Comparison of ENCODE assay signal across 9 cellular contexts in genomic region chr19:55809381-55810058, GRCh38. TPM values are rescaled to one million over a fixed set of nuclear protein-coding genes. Genes with fewer than 3 reads are reported as not detected.
A peak's percentile ranks its signal among the peaks of the same experiment; 100 is the strongest.
DNase-seq lines count a peak whose midpoint lies in the region; ATAC-seq, FAIRE-seq and TF ChIP-seq lines count a peak whose summit lies in the region.
"Had no signal": no experiment of that assay in that cellular context is flagged by ENCODE, and none has a peak within 500 bp of the region (broad histone marks: within the 10 kb centered on the region; RNA-seq: fewer than 3 reads in every experiment).

No MANE protein-coding gene starts in this region.

- no peaks in the 10 kb centered on the region for H3K36me3 Mint-ChIP-seq in endodermal cell (ENCODE audit: low read depth)

- H3K79me2 ChIP-seq in neural cell (replicated peaks; ENCODE audit: insufficient read depth, low read length), result no peaks in the 10 kb centered on the region

- peak; percentile 65 for FAIRE-seq in GM12891 (lab: Jason Lieb, UNC)

- H3K27ac ChIP-seq in endodermal cell (ENCODE audit: low read depth, low read length), result no peak overlapping the region
- no peak overlapping the region for H3K27ac ChIP-seq in neural cell (ENCODE audit: low read length)

- no peaks in the 10 kb centered on the region for H3K4me1 ChIP-seq in endodermal cell (ENCODE audit: control insufficient read depth, insufficient read depth, low read length)

- no peak for TF ChIP-seq POLR2A in GM12891 (IDR thresholded peaks at IDR 0.05; ENCODE audit: low read depth, low read length)

- H3F3A ChIP-seq in neural cell (ENCODE audit: insufficient read depth, low read length, poor library complexity, severe bottlenecking), result no peaks in the 10 kb centered on the region

- H3K9me3 ChIP-seq in endodermal cell (ENCODE audit: control insufficient read depth, low read length) (peaks cover 80% of the 10 kb centered on the region), neural cell (ENCODE audit: low read length) (peaks cover 9% of the 10 kb centered on the region)

- DNase-seq in AG10803 (ENCODE audit: low read depth) (peak; percentile 30), GM12891 (ENCODE audit: insufficient read length, low spot score) (peak; percentile 29), NCI-H1436 (lab: John Stamatoyannopoulos, UW) (peak; percentile 83), SK-N-DZ (ENCODE audit: low spot score) (peak; percentile 67), endodermal cell (peak; percentile 69)

- H3K27me3 ChIP-seq in endodermal cell (ENCODE audit: control insufficient read depth, insufficient read depth, low read length, poor library complexity, severe bottlenecking), result no peaks in the 10 kb centered on the region
- no peaks in the 10 kb centered on the region for H3K27me3 ChIP-seq in neural cell (ENCODE audit: insufficient read depth, low read depth, low read length)

- no peaks in the 10 kb centered on the region for H3K27me3 Mint-ChIP-seq in endodermal cell (ENCODE audit: insufficient read depth)

- no peaks in the 10 kb centered on the region for H4K20me1 ChIP-seq in neural cell (ENCODE audit: insufficient read depth)

- H3K4me3 Mint-ChIP-seq in endodermal cell, result no peak overlapping the region

- no peak overlapping the region for H3K4me2 ChIP-seq in neural cell (ENCODE audit: low read length)

- TF ChIP-seq CTCF in AG10803 (conservative IDR thresholded peaks at IDR 0.05; ENCODE audit: low read length), result no peak
- peak; percentile 57 for TF ChIP-seq CTCF in endodermal cell (conservative IDR thresholded peaks at IDR 0.05)
- TF ChIP-seq CTCF in neural cell (IDR thresholded peaks at IDR 0.05; ENCODE audit: poor library complexity, severe bottlenecking), result peak; percentile 14

- no peak overlapping the region for H3K27ac Mint-ChIP-seq in endodermal cell

- H3K9me2 ChIP-seq in neural cell (ENCODE audit: insufficient read depth, low read length), result no peaks in the 10 kb centered on the region

- TF ChIP-seq RAD21 in neural cell (conservative IDR thresholded peaks at IDR 0.05), result no peak

- no peak overlapping the region for H2AFZ ChIP-seq in neural cell (ENCODE audit: low read depth, low read length)

- WGBS in endodermal cell (ENCODE audit: insufficient coverage in 1 of 2, insufficient read length in 1 of 2), 2 experiments, result 47 to 49% methylated on average over 16 to 20 of the region's 20 CpGs

- H3K4me3 ChIP-seq in AG10803 (ENCODE audit: low read length) (no peak overlapping the region), endodermal cell (ENCODE audit: low read length) (no peak overlapping the region), neural cell (ENCODE audit: low read length) (no peak overlapping the region)

- H3K9ac ChIP-seq in endodermal cell (ENCODE audit: extremely low read depth, low read length, poor library complexity, severe bottlenecking) (no peak overlapping the region), neural cell (ENCODE audit: low read length) (no peak overlapping the region)

- ATAC-seq in GM21526 (IDR thresholded peaks at IDR 0.05; ENCODE audit: low FRiP score, unreplicated experiment) (no peak), GM19035 (IDR thresholded peaks at IDR 0.05; ENCODE audit: unreplicated experiment) (no peak)

- H3K36me3 ChIP-seq in endodermal cell (ENCODE audit: control insufficient read depth, insufficient read depth, low read length), result no peaks in the 10 kb centered on the region
- no peaks in the 10 kb centered on the region for H3K36me3 ChIP-seq in neural cell (ENCODE audit: insufficient read depth, low read length)

- no peaks in the 10 kb centered on the region for H3K4me1 Mint-ChIP-seq in endodermal cell

- peaks cover 97% of the 10 kb centered on the region for H3K9me3 Mint-ChIP-seq in endodermal cell

- no peak for TF ChIP-seq EP300 in neural cell (conservative IDR thresholded peaks at IDR 0.05; ENCODE audit: poor library complexity, severe bottlenecking)

TF ChIP-seq in GM12891, 5 proteins besides CTCF, POLR2A, EP300 and RAD21:
- TF ChIP-seq PAX5 (IDR thresholded peaks at IDR 0.05; ENCODE audit: insufficient read depth, low read length, severe bottlenecking) (no peak), POLR2AphosphoS5 (IDR thresholded peaks at IDR 0.05; ENCODE audit: low read depth, low read length) (no peak), SPI1 (IDR thresholded peaks at IDR 0.05; ENCODE audit: low read depth, low read length) (no peak)

TF ChIP-seq in neural cell, 6 proteins besides CTCF, POLR2A, EP300 and RAD21:
- TF ChIP-seq SMC3 (conservative IDR thresholded peaks at IDR 0.05; ENCODE audit: poor library complexity) (no peak), TAF1 (IDR thresholded peaks at IDR 0.05; ENCODE audit: low read depth) (no peak), POLR2AphosphoS5 (IDR thresholded peaks at IDR 0.05) (no peak), MXI1 (conservative IDR thresholded peaks at IDR 0.05; ENCODE audit: poor library complexity, severe bottlenecking) (no peak), REST (IDR thresholded peaks at IDR 0.05; ENCODE audit: borderline replicate concordance) (no peak), EZH2 (IDR thresholded peaks at IDR 0.05; ENCODE audit: borderline replicate concordance, insufficient read depth, low read length, poor library complexity, severe bottlenecking) (no peak)
TF ChIP-seq in neural cell: peak in this region for 0.

RNA-seq across cellular contexts. Expression of gene NLRP11, which starts 22.3 kb away (rescaled TPM):
- 0.04 TPM for polyA plus RNA-seq in GM12891 (2012; ENCODE audit: low read depth, missing spikeins)
- polyA plus RNA-seq in SK-N-DZ (2014; cell fraction: cytosol; rRNA removed), result 0.05 and 0.35 TPM in 2 replicates
- 0.03 and 0.09 TPM in 2 replicates for polyA plus RNA-seq in SK-N-DZ (2014; cell fraction: nucleus; rRNA removed)
- not detected for total RNA-seq in endodermal cell
- not detected for polyA plus RNA-seq in endodermal cell (2013, experiment 1 of 2)
- polyA plus RNA-seq in endodermal cell (2013, experiment 2 of 2), result not detected
- not detected in 2 replicates for polyA plus RNA-seq in neural cell
- polyA minus RNA-seq in neural cell, result not detected in 2 replicates
- polyA plus RNA-seq: esophagus had no signal

RNA-seq across cellular contexts. Expression of gene NLRP4, which starts 26.8 kb away (rescaled TPM):
- 0.18 TPM for polyA plus RNA-seq in GM12891 (2012; ENCODE audit: low read depth, missing spikeins)
- polyA plus RNA-seq in SK-N-DZ (2014; cell fraction: cytosol; rRNA removed), result not detected in 2 replicates
- 0.13 TPM in 1 of 2 replicates, not detected in the other for polyA plus RNA-seq in SK-N-DZ (2014; cell fraction: nucleus; rRNA removed)
- total RNA-seq in endodermal cell, result not detected
- not detected for polyA plus RNA-seq in endodermal cell (2013, experiment 1 of 2)
- not detected for polyA plus RNA-seq in endodermal cell (2013, experiment 2 of 2)
- polyA plus RNA-seq in neural cell, result not detected in 2 replicates
- not detected in 2 replicates for polyA minus RNA-seq in neural cell
- polyA plus RNA-seq: esophagus had no signal

RNA-seq across cellular contexts. Expression of gene RFPL4AL1, which starts 40.6 kb away (rescaled TPM):
- polyA plus RNA-seq in GM12891 (2012; ENCODE audit: low read depth, missing spikeins), result not detected
- polyA plus RNA-seq in SK-N-DZ (2014; cell fraction: cytosol; rRNA removed), result not detected in 2 replicates
- not detected in 2 replicates for polyA plus RNA-seq in SK-N-DZ (2014; cell fraction: nucleus; rRNA removed)
- total RNA-seq in endodermal cell, result not detected
- not detected for polyA plus RNA-seq in endodermal cell (2013, experiment 1 of 2)
- polyA plus RNA-seq in endodermal cell (2013, experiment 2 of 2), result not detected
- polyA plus RNA-seq in neural cell, result not detected in 2 replicates
- polyA minus RNA-seq in neural cell, result not detected in 2 replicates
- polyA plus RNA-seq: esophagus had no signal

RNA-seq across cellular contexts. Expression of gene RFPL4A, which starts 50.6 kb away (rescaled TPM):
- polyA plus RNA-seq in GM12891 (2012; ENCODE audit: low read depth, missing spikeins), result not detected
- polyA plus RNA-seq in SK-N-DZ (2014; cell fraction: cytosol; rRNA removed), result not detected in 2 replicates
- polyA plus RNA-seq in SK-N-DZ (2014; cell fraction: nucleus; rRNA removed), result not detected in 2 replicates
- total RNA-seq in endodermal cell, result not detected
- not detected for polyA plus RNA-seq in endodermal cell (2013, experiment 1 of 2)
- not detected for polyA plus RNA-seq in endodermal cell (2013, experiment 2 of 2)
- polyA plus RNA-seq in neural cell, result not detected in 2 replicates
- polyA minus RNA-seq in neural cell, result not detected in 2 replicates
- polyA plus RNA-seq: esophagus had no signal

Comparison
In these comparisons a context has a peak if more than half of its experiments do, and no peak if none do; other contexts are left out.
1. DNase-seq: peak in every context shown above with its lines; median percentile 83 in NCI-H1436; 69 in endodermal cell; 67 in SK-N-DZ; 30 in AG10803; 29 in GM12891.